6 cellular contexts compared by ENCODE assay signal in genomic region chr16:50447386-50447785, GRCh38.
A peak's percentile ranks its signal among the peaks of the same experiment; 100 is the strongest.
DNase-seq lines count a peak whose midpoint lies in the region; ATAC-seq, FAIRE-seq and TF ChIP-seq lines count a peak whose summit lies in the region.
"Not testable (repeated sequence)": the region's sequence is repeated elsewhere in the genome, so short reads cannot be mapped to it uniquely, and the experiment has no call there.

No MANE protein-coding gene starts in this region.

- peak overlapping the region; percentile 39; the same call in 1 of the 2 replicates for H2BK12ac ChIP-seq in H1 (ENCODE audit: low read depth, low read length)

- H3K4ac ChIP-seq in H1 (replicated peaks; ENCODE audit: insufficient read length, low read depth, low read length) = not testable (repeated sequence)

- H4K20me1 ChIP-seq in H1 (replicated peaks in 1 of 2; ENCODE audit: control insufficient read depth in 1 of 2, insufficient read depth in 2 of 2, low read length in 2 of 2) = not testable (repeated sequence)

- not testable (repeated sequence) for H4K8ac ChIP-seq in H1 (ENCODE audit: extremely low read depth, insufficient read depth, low read length)

- POLR2A ChIA-PET in activated naive CD8-positive, alpha-beta T cell treated with anti-CD3 and anti-CD28 coated beads, Interleukin-2, amount 10 ng/mL, durations not matched to agents 7 days and 5 days (lab: Charles Lee) = not testable (repeated sequence)
- POLR2A ChIA-PET in H1 (lab: Charles Lee; ENCODE audit: partially characterized antibody) = interaction anchor here (1.4 kb wide), 1 partner anchor 76 kb away, joined by 3 read pairs; no protein-coding TSS in a partner anchor

- 84% methylated on average over 8 of the region's 8 CpGs; no CpG with 5 or more reads in 1 of the 2 experiments for WGBS in H1 (ENCODE audit: extremely low coverage in 1 of 2, insufficient coverage in 1 of 2, insufficient read length in 1 of 2, insufficient replicate concordance in 2 of 2, low coverage in 1 of 2, low lambda C conversion rate in 2 of 2, missing lambda C conversion rate in 1 of 2), 2 experiments
- 82 to 89% methylated on average over 8 of the region's 8 CpGs for WGBS in sigmoid colon, 2 donors

- not testable (repeated sequence) for H4K91ac ChIP-seq in H1 (replicated peaks; ENCODE audit: insufficient read length, low read length)

- not testable (repeated sequence) for H3K9ac ChIP-seq in H1 (replicated peaks in 1 of 4; ENCODE audit: extremely low read depth in 1 of 4, low read depth in 3 of 4, low read length in 3 of 4)

- FAIRE-seq in H1 (lab: Jason Lieb, UNC) = not testable (repeated sequence)

- H3K4me3 Mint-ChIP-seq in activated naive CD8-positive, alpha-beta T cell treated with anti-CD3 and anti-CD28 coated beads, Interleukin-2, amount 10 ng/mL, durations not matched to agents 7 days and 5 days; natural killer cell treated with Interleukin-12 subunit alpha and Interleukin-12 subunit beta and Interleukin-15 and Interleukin-18, amount 100 ng/mL, for 72 hours; neural crest cell: not testable (repeated sequence)

- H3K9me3 ChIP-seq in H1 (ENCODE audit: insufficient read depth in 2 of 2, low read depth in 1 of 2, low read length in 1 of 2); sigmoid colon: not testable (repeated sequence)

- intact Hi-C loops in cardiac septum (cut with DNase I); sigmoid colon (cut with DNase I): not testable (repeated sequence)

- not testable (repeated sequence) for H2BK5ac ChIP-seq in H1 (ENCODE audit: low read depth, low read length)

- H2AFZ ChIP-seq in H1 (ENCODE audit: low read length) = not testable (repeated sequence)

- H2AK5ac ChIP-seq in H1 (ENCODE audit: low read depth, low read length) = not testable (repeated sequence)

- H3K56ac ChIP-seq in H1 (replicated peaks; ENCODE audit: insufficient read length, low read depth, low read length) = not testable (repeated sequence)

- H3K27ac ChIP-seq in H1 (ENCODE audit: low read depth, low read length); sigmoid colon: not testable (repeated sequence)

- peaks cover 9 to 30% (median 17%) of the 10 kb centered on the region in 4 experiments; a peak in 6 of 7 replicates for H3K4me1 ChIP-seq in H1 (replicated peaks in 1 of 4; ENCODE audit: control insufficient read depth in 3 of 4, insufficient read depth in 4 of 4, low read length in 3 of 4)
- not testable (repeated sequence) for H3K4me1 ChIP-seq in sigmoid colon

- H3K4me3 ChIP-seq in H1 (ENCODE audit: extremely low read depth in 1 of 4, insufficient read depth in 2 of 4, low read depth in 3 of 4, low read length in 4 of 4); sigmoid colon: not testable (repeated sequence)

- not testable (repeated sequence) for H3K79me1 ChIP-seq in H1 (ENCODE audit: low read depth, low read length)

- not testable (repeated sequence) for H3K9me3 Mint-ChIP-seq in activated naive CD8-positive, alpha-beta T cell treated with anti-CD3 and anti-CD28 coated beads, Interleukin-2, amount 10 ng/mL, durations not matched to agents 7 days and 5 days; natural killer cell treated with Interleukin-12 subunit alpha and Interleukin-12 subunit beta and Interleukin-15 and Interleukin-18, amount 100 ng/mL, for 72 hours; neural crest cell

- H3K23ac ChIP-seq in H1 (ENCODE audit: insufficient read length) = not testable (repeated sequence)

- CTCF ChIA-PET in H1 (lab: Charles Lee; ENCODE audit: partially characterized antibody) = interaction anchor here (0.6 to 7.5 kb wide), 12 partner anchors 9 to 93 kb away, joined by 3 to 55 read pairs (median 4); no protein-coding TSS in a partner anchor

- H2BK120ac ChIP-seq in H1 (replicated peaks; ENCODE audit: low read depth, low read length) = not testable (repeated sequence)

- not testable (repeated sequence) for H3K36me3 ChIP-seq in H1 (ENCODE audit: control insufficient read depth in 2 of 4, insufficient read depth in 4 of 4, low read length in 3 of 4); sigmoid colon

- not testable (repeated sequence) for H3K14ac ChIP-seq in H1 (ENCODE audit: insufficient read length)

- H4K5ac ChIP-seq in H1 (ENCODE audit: insufficient read length, low read depth, low read length) = not testable (repeated sequence)

- not testable (repeated sequence) for H3K27me3 Mint-ChIP-seq in activated naive CD8-positive, alpha-beta T cell treated with anti-CD3 and anti-CD28 coated beads, Interleukin-2, amount 10 ng/mL, durations not matched to agents 7 days and 5 days; neural crest cell (ENCODE audit: low read depth)
- peaks cover 11 to 26% of the 10 kb centered on the region in 2 donors for H3K27me3 Mint-ChIP-seq in natural killer cell treated with Interleukin-12 subunit alpha and Interleukin-12 subunit beta and Interleukin-15 and Interleukin-18, amount 100 ng/mL, for 72 hours

- not testable (repeated sequence) for H3K36me3 Mint-ChIP-seq in activated naive CD8-positive, alpha-beta T cell treated with anti-CD3 and anti-CD28 coated beads, Interleukin-2, amount 10 ng/mL, durations not matched to agents 7 days and 5 days; natural killer cell treated with Interleukin-12 subunit alpha and Interleukin-12 subunit beta and Interleukin-15 and Interleukin-18, amount 100 ng/mL, for 72 hours; neural crest cell (ENCODE audit: low read depth)

- H3K27me3 ChIP-seq in H1 (replicated peaks in 1 of 4; ENCODE audit: control insufficient read depth in 3 of 4, extremely low read depth in 1 of 4, insufficient read depth in 3 of 4, low read length in 3 of 4); sigmoid colon: not testable (repeated sequence)

- not testable (repeated sequence) for H3K79me2 ChIP-seq in H1 (ENCODE audit: control insufficient read depth in 1 of 2, insufficient read depth in 2 of 2, low read length in 2 of 2)

- not testable (repeated sequence) for H3K4me1 Mint-ChIP-seq in activated naive CD8-positive, alpha-beta T cell treated with anti-CD3 and anti-CD28 coated beads, Interleukin-2, amount 10 ng/mL, durations not matched to agents 7 days and 5 days; natural killer cell treated with Interleukin-12 subunit alpha and Interleukin-12 subunit beta and Interleukin-15 and Interleukin-18, amount 100 ng/mL, for 72 hours (ENCODE audit: low read depth in 2 of 2)
- H3K4me1 Mint-ChIP-seq in neural crest cell = peaks cover 67% of the 10 kb centered on the region

- TF ChIP-seq POLR2A in H1 (IDR thresholded peaks at IDR 0.05; ENCODE audit: control extremely low read depth in 1 of 2, low read depth in 2 of 2, low read length in 2 of 2); sigmoid colon (IDR thresholded peaks at IDR 0.05): not testable (repeated sequence)

- not testable (repeated sequence) for H2BK15ac ChIP-seq in H1 (ENCODE audit: low read length)

- TF ChIP-seq EP300 in H1 (IDR thresholded peaks at IDR 0.05; ENCODE audit: borderline replicate concordance in 1 of 2, low read depth in 2 of 2, low read length in 2 of 2); sigmoid colon (IDR thresholded peaks at IDR 0.05): not testable (repeated sequence)

- H3K27ac Mint-ChIP-seq in activated naive CD8-positive, alpha-beta T cell treated with anti-CD3 and anti-CD28 coated beads, Interleukin-2, amount 10 ng/mL, durations not matched to agents 7 days and 5 days; natural killer cell treated with Interleukin-12 subunit alpha and Interleukin-12 subunit beta and Interleukin-15 and Interleukin-18, amount 100 ng/mL, for 72 hours: not testable (repeated sequence)
- H3K27ac Mint-ChIP-seq in neural crest cell (ENCODE audit: unreplicated experiment) = peak overlapping the region; percentile 48

- H3K23me2 ChIP-seq in H1 (ENCODE audit: low read depth, low read length) = not testable (repeated sequence)

- H2BK20ac ChIP-seq in H1 (ENCODE audit: low read length) = not testable (repeated sequence)

- TF ChIP-seq CTCF in H1 (IDR thresholded peaks at IDR 0.05; ENCODE audit: control extremely low read depth in 1 of 3, insufficient read depth in 1 of 3, low read depth in 1 of 3, low read length in 3 of 3); neural crest cell (conservative IDR thresholded peaks at IDR 0.05); sigmoid colon (IDR thresholded peaks at IDR 0.05): not testable (repeated sequence)

- ATAC-seq in activated naive CD8-positive, alpha-beta T cell treated with anti-CD3 and anti-CD28 coated beads, Interleukin-2, amount 10 ng/mL, durations not matched to agents 7 days and 5 days (ENCODE audit: low read depth); natural killer cell treated with Interleukin-12 subunit alpha and Interleukin-12 subunit beta and Interleukin-15 and Interleukin-18, amount 100 ng/mL, for 72 hours: not testable (repeated sequence)

- H3K18ac ChIP-seq in H1 (ENCODE audit: extremely low read depth, low read length) = not testable (repeated sequence)

- peak; percentile 5 for DNase-seq in activated naive CD8-positive, alpha-beta T cell treated with anti-CD3 and anti-CD28 coated beads, Interleukin-2, amount 10 ng/mL, durations not matched to agents 7 days and 5 days
- not testable (repeated sequence) for DNase-seq in H1 (ENCODE audit: low read depth in 1 of 2, low spot score in 2 of 2); neural crest cell (ENCODE audit: low read depth, low spot score)
- DNase-seq in cardiac septum (ENCODE audit: low spot score) = peak; percentile 71
- DNase-seq in natural killer cell treated with Interleukin-12 subunit alpha and Interleukin-12 subunit beta and Interleukin-15 and Interleukin-18, amount 100 ng/mL, for 72 hours (ENCODE audit: low spot score) = peak; percentile 22
- DNase-seq in sigmoid colon = peak; percentile 19

- not testable (repeated sequence) for H3K4me2 ChIP-seq in H1 (ENCODE audit: insufficient read depth in 1 of 2, low read depth in 2 of 2, low read length in 2 of 2)

- not testable (repeated sequence) for TF ChIP-seq RAD21 in H1 (IDR thresholded peaks at IDR 0.05 in 1 of 2, conservative IDR thresholded peaks at IDR 0.05 in 1 of 2; ENCODE audit: low read depth in 2 of 2, low read length in 2 of 2)
